ENCODE assay signal across 1 cellular context in the genomic region with DNA sequence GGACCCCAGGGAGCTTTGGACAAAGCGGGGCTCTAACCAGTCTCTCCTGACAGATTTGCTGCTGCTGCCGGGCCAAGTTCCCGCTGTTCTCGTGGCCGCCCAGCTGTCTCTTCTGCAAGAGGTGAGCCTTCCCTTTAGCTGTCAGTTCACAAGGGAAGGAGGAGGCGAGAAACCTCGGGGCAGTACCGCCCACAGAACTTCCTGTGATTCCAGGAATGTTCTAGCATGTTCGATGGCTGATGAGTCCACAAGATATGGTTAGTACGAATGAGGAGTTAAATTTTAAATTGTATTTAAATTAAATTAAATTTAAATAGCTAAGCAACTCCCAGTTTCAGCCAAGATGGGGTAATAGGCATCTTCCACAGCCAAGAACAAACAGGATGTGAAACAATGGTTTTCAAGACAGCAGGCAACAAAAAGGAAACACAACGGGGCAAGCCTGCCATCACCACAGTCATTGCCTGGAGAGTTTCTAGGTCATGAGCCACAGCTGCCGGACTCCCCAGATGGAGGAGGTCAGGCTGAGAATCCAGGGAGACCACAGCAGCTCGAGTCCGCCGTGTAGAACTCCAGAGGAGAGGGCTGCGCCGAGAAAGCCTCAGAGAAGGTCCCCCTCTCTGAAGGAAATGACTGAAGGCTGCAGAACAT.
TF ChIP-seq lines count a peak whose summit lies in the region.

No MANE protein-coding gene starts in this region.

TF ChIP-seq in GM23338, 12 proteins besides CTCF, POLR2A, EP300 and RAD21 (continued from another document):
- TF ChIP-seq, protein P1, sequence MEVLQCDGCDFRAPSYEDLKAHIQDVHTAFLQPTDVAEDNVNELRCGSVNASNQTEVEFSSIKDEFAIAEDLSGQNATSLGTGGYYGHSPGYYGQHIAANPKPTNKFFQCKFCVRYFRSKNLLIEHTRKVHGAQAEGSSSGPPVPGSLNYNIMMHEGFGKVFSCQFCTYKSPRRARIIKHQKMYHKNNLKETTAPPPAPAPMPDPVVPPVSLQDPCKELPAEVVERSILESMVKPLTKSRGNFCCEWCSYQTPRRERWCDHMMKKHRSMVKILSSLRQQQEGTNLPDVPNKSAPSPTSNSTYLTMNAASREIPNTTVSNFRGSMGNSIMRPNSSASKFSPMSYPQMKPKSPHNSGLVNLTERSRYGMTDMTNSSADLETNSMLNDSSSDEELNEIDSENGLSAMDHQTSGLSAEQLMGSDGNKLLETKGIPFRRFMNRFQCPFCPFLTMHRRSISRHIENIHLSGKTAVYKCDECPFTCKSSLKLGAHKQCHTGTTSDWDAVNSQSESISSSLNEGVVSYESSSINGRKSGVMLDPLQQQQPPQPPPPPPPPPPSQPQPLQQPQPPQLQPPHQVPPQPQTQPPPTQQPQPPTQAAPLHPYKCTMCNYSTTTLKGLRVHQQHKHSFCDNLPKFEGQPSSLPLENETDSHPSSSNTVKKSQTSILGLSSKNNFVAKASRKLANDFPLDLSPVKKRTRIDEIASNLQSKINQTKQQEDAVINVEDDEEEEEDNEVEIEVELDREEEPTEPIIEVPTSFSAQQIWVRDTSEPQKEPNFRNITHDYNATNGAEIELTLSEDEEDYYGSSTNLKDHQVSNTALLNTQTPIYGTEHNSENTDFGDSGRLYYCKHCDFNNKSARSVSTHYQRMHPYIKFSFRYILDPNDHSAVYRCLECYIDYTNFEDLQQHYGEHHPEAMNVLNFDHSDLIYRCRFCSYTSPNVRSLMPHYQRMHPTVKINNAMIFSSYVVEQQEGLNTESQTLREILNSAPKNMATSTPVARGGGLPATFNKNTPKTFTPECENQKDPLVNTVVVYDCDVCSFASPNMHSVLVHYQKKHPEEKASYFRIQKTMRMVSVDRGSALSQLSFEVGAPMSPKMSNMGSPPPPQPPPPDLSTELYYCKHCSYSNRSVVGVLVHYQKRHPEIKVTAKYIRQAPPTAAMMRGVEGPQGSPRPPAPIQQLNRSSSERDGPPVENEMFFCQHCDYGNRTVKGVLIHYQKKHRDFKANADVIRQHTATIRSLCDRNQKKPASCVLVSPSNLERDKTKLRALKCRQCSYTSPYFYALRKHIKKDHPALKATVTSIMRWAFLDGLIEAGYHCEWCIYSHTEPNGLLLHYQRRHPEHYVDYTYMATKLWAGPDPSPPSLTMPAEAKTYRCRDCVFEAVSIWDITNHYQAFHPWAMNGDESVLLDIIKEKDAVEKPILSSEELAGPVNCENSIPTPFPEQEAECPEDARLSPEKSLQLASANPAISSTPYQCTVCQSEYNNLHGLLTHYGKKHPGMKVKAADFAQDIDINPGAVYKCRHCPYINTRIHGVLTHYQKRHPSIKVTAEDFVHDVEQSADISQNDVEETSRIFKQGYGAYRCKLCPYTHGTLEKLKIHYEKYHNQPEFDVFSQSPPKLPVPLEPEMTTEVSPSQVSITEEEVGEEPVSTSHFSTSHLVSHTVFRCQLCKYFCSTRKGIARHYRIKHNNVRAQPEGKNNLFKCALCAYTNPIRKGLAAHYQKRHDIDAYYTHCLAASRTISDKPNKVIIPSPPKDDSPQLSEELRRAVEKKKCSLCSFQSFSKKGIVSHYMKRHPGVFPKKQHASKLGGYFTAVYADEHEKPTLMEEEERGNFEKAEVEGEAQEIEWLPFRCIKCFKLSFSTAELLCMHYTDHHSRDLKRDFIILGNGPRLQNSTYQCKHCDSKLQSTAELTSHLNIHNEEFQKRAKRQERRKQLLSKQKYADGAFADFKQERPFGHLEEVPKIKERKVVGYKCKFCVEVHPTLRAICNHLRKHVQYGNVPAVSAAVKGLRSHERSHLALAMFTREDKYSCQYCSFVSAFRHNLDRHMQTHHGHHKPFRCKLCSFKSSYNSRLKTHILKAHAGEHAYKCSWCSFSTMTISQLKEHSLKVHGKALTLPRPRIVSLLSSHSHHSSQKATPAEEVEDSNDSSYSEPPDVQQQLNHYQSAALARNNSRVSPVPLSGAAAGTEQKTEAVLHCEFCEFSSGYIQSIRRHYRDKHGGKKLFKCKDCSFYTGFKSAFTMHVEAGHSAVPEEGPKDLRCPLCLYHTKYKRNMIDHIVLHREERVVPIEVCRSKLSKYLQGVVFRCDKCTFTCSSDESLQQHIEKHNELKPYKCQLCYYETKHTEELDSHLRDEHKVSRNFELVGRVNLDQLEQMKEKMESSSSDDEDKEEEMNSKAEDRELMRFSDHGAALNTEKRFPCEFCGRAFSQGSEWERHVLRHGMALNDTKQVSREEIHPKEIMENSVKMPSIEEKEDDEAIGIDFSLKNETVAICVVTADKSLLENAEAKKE (CRISPR knock-in tag; IDR thresholded peaks at IDR 0.05) = no peak
- no peak for TF ChIP-seq POLR2AphosphoS5 (IDR thresholded peaks at IDR 0.05; ENCODE audit: low read depth)
- TF ChIP-seq, protein P2, sequence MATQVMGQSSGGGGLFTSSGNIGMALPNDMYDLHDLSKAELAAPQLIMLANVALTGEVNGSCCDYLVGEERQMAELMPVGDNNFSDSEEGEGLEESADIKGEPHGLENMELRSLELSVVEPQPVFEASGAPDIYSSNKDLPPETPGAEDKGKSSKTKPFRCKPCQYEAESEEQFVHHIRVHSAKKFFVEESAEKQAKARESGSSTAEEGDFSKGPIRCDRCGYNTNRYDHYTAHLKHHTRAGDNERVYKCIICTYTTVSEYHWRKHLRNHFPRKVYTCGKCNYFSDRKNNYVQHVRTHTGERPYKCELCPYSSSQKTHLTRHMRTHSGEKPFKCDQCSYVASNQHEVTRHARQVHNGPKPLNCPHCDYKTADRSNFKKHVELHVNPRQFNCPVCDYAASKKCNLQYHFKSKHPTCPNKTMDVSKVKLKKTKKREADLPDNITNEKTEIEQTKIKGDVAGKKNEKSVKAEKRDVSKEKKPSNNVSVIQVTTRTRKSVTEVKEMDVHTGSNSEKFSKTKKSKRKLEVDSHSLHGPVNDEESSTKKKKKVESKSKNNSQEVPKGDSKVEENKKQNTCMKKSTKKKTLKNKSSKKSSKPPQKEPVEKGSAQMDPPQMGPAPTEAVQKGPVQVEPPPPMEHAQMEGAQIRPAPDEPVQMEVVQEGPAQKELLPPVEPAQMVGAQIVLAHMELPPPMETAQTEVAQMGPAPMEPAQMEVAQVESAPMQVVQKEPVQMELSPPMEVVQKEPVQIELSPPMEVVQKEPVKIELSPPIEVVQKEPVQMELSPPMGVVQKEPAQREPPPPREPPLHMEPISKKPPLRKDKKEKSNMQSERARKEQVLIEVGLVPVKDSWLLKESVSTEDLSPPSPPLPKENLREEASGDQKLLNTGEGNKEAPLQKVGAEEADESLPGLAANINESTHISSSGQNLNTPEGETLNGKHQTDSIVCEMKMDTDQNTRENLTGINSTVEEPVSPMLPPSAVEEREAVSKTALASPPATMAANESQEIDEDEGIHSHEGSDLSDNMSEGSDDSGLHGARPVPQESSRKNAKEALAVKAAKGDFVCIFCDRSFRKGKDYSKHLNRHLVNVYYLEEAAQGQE (IDR thresholded peaks at IDR 0.05; ENCODE audit: unreplicated experiment) = no peak
- TF ChIP-seq CREB1 (CRISPR knock-in tag; IDR thresholded peaks at IDR 0.05; ENCODE audit: low read depth) = no peak
- no peak for TF ChIP-seq EZH2 (IDR thresholded peaks at IDR 0.05; ENCODE audit: low read depth, unreplicated experiment)
- no peak for TF ChIP-seq NANOG (IDR thresholded peaks at IDR 0.05; ENCODE audit: borderline replicate concordance)
- TF ChIP-seq ZNF114 (CRISPR knock-in tag; IDR thresholded peaks at IDR 0.05) = no peak
- TF ChIP-seq, protein P3, sequence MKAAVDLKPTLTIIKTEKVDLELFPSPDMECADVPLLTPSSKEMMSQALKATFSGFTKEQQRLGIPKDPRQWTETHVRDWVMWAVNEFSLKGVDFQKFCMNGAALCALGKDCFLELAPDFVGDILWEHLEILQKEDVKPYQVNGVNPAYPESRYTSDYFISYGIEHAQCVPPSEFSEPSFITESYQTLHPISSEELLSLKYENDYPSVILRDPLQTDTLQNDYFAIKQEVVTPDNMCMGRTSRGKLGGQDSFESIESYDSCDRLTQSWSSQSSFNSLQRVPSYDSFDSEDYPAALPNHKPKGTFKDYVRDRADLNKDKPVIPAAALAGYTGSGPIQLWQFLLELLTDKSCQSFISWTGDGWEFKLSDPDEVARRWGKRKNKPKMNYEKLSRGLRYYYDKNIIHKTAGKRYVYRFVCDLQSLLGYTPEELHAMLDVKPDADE (IDR thresholded peaks at IDR 0.05) = no peak
- TF ChIP-seq JUNB (IDR thresholded peaks at IDR 0.05; ENCODE audit: unreplicated experiment) = no peak
- TF ChIP-seq EZH2phosphoT487 (IDR thresholded peaks at IDR 0.05; ENCODE audit: unreplicated experiment) = no peak
- TF ChIP-seq STAT1 (IDR thresholded peaks at IDR 0.05; ENCODE audit: unreplicated experiment) = no peak
